Comparison of ENCODE assay signal across 13 cellular contexts in genomic region chr10:102994551-102995295, GRCh38.
DNase-seq lines count a peak whose midpoint lies in the region; ATAC-seq and TF ChIP-seq lines count a peak whose summit lies in the region.
"Had no signal": no experiment of that assay in that cellular context is flagged by ENCODE, and none has a peak within 500 bp of the region (broad histone marks: within the 10 kb centered on the region; RNA-seq: fewer than 3 reads in every experiment).

No MANE protein-coding gene starts in this region.

- TF ChIP-seq POLR2A in esophagus squamous epithelium (IDR thresholded peaks at IDR 0.05), result no peak

- intact Hi-C loops in activated naive CD4-positive, alpha-beta T cell treated with anti-CD3 and anti-CD28 coated beads for 36 hours (cut with micrococcal nuclease), result no loop called here
- intact Hi-C loops in esophagus squamous epithelium (cut with DNase I), result no loop called here

- H3K4me1 ChIP-seq in esophagus squamous epithelium, result no peaks in the 10 kb centered on the region
- H3K4me1 ChIP-seq: lower lobe of right lung had no signal

- no peak for DNase-seq in activated naive CD4-positive, alpha-beta T cell treated with anti-CD3 and anti-CD28 coated beads for 36 hours
- no peak for DNase-seq in activated naive CD4-positive, alpha-beta T cell treated with Interleukin-2 at 50 U/mL for 16 hours
- peak; percentile 17 for DNase-seq in NAMALWA (ENCODE audit: low spot score)
- no peak for DNase-seq in activated naive CD8-positive, alpha-beta T cell treated with anti-CD3 and anti-CD28 coated beads, Interleukin-2, amount 10 ng/mL, durations not matched to agents 7 days and 5 days
- peak in 1 of 2 donors; percentile 8 for DNase-seq in stimulated activated naive CD8-positive, alpha-beta T cell treated with anti-CD3 and anti-CD28 coated beads, Interleukin-15, amount 100 ng/mL, for 72 hours
- no peak for DNase-seq in esophagus squamous epithelium (lab: John Stamatoyannopoulos, UW)
- no peak for DNase-seq in HCEC 1CT
- DNase-seq: C1 segment of cervical spinal cord, lower lobe of right lung, NCI-H1694 had no signal

- no peaks in the 10 kb centered on the region for H3K27me3 ChIP-seq in esophagus squamous epithelium

- H3K27me3 Mint-ChIP-seq in activated naive CD4-positive, alpha-beta T cell treated with anti-CD3 and anti-CD28 coated beads for 36 hours (ENCODE audit: low read depth), result no peaks in the 10 kb centered on the region
- H3K27me3 Mint-ChIP-seq in activated naive CD8-positive, alpha-beta T cell treated with anti-CD3 and anti-CD28 coated beads, Interleukin-2, amount 10 ng/mL, durations not matched to agents 7 days and 5 days, result no peaks in the 10 kb centered on the region
- H3K27me3 Mint-ChIP-seq in stimulated activated naive CD8-positive, alpha-beta T cell treated with anti-CD3 and anti-CD28 coated beads, Interleukin-15, amount 100 ng/mL, for 72 hours, result no peaks in the 10 kb centered on the region
- H3K27me3 Mint-ChIP-seq: progenitor cell of endocrine pancreas had no signal

- POLR2A ChIA-PET in activated naive CD8-positive, alpha-beta T cell treated with anti-CD3 and anti-CD28 coated beads, Interleukin-2, amount 10 ng/mL, durations not matched to agents 7 days and 5 days (lab: Charles Lee), result interaction anchor here (0.6 kb wide), 1 partner anchor 275 kb away, joined by 5 read pairs; no protein-coding TSS in a partner anchor

- H3K9me3 ChIP-seq in esophagus squamous epithelium, result no peaks in the 10 kb centered on the region
- H3K9me3 ChIP-seq: lower lobe of right lung had no signal

- no peak for TF ChIP-seq CTCF in esophagus squamous epithelium (IDR thresholded peaks at IDR 0.05)

- H3K27ac Mint-ChIP-seq in activated naive CD4-positive, alpha-beta T cell treated with anti-CD3 and anti-CD28 coated beads for 36 hours, result peak overlapping the region; percentile 50
- H3K27ac Mint-ChIP-seq in activated naive CD8-positive, alpha-beta T cell treated with anti-CD3 and anti-CD28 coated beads, Interleukin-2, amount 10 ng/mL, durations not matched to agents 7 days and 5 days, result peak overlapping the region; percentile 72
- H3K27ac Mint-ChIP-seq in stimulated activated naive CD8-positive, alpha-beta T cell treated with anti-CD3 and anti-CD28 coated beads, Interleukin-15, amount 100 ng/mL, for 72 hours, result peak overlapping the region; percentile 22 to 91
- H3K27ac Mint-ChIP-seq: brain, progenitor cell of endocrine pancreas had no signal

- peak; percentile 73 for ATAC-seq in activated naive CD8-positive, alpha-beta T cell treated with anti-CD3 and anti-CD28 coated beads, Interleukin-2, amount 10 ng/mL, durations not matched to agents 7 days and 5 days (ENCODE audit: low read depth)
- peak; percentile 82 for ATAC-seq in stimulated activated naive CD8-positive, alpha-beta T cell treated with anti-CD3 and anti-CD28 coated beads, Interleukin-15, amount 100 ng/mL, for 72 hours
- ATAC-seq in HG03108 (IDR thresholded peaks at IDR 0.05; ENCODE audit: unreplicated experiment), result no peak
- ATAC-seq: lower lobe of right lung had no signal

- peaks cover 10% of the 10 kb centered on the region for H3K4me1 Mint-ChIP-seq in activated naive CD4-positive, alpha-beta T cell treated with anti-CD3 and anti-CD28 coated beads for 36 hours (ENCODE audit: low read depth)
- peaks cover 9% of the 10 kb centered on the region for H3K4me1 Mint-ChIP-seq in activated naive CD8-positive, alpha-beta T cell treated with anti-CD3 and anti-CD28 coated beads, Interleukin-2, amount 10 ng/mL, durations not matched to agents 7 days and 5 days
- H3K4me1 Mint-ChIP-seq in stimulated activated naive CD8-positive, alpha-beta T cell treated with anti-CD3 and anti-CD28 coated beads, Interleukin-15, amount 100 ng/mL, for 72 hours, result peaks cover 26% of the 10 kb centered on the region
- H3K4me1 Mint-ChIP-seq: brain had no signal

- H3K36me3 ChIP-seq in esophagus squamous epithelium, result no peaks in the 10 kb centered on the region
- H3K36me3 ChIP-seq: lower lobe of right lung had no signal

- peaks cover 2% of the 10 kb centered on the region for H3K9me3 Mint-ChIP-seq in activated naive CD4-positive, alpha-beta T cell treated with anti-CD3 and anti-CD28 coated beads for 36 hours
- H3K9me3 Mint-ChIP-seq in activated naive CD8-positive, alpha-beta T cell treated with anti-CD3 and anti-CD28 coated beads, Interleukin-2, amount 10 ng/mL, durations not matched to agents 7 days and 5 days, result peaks cover 3% of the 10 kb centered on the region
- H3K9me3 Mint-ChIP-seq in stimulated activated naive CD8-positive, alpha-beta T cell treated with anti-CD3 and anti-CD28 coated beads, Interleukin-15, amount 100 ng/mL, for 72 hours, result no peaks in the 10 kb centered on the region
- H3K9me3 Mint-ChIP-seq: brain had no signal

- no peak overlapping the region for H3K27ac ChIP-seq in esophagus squamous epithelium
- H3K27ac ChIP-seq: lower lobe of right lung had no signal

- CTCF ChIA-PET in activated naive CD4-positive, alpha-beta T cell treated with anti-CD3 and anti-CD28 coated beads for 36 hours (lab: Charles Lee), result no interaction called here

- H3K36me3 Mint-ChIP-seq in activated naive CD4-positive, alpha-beta T cell treated with anti-CD3 and anti-CD28 coated beads for 36 hours (ENCODE audit: low read depth), result no peaks in the 10 kb centered on the region
- peaks cover 2% of the 10 kb centered on the region for H3K36me3 Mint-ChIP-seq in activated naive CD8-positive, alpha-beta T cell treated with anti-CD3 and anti-CD28 coated beads, Interleukin-2, amount 10 ng/mL, durations not matched to agents 7 days and 5 days
- H3K36me3 Mint-ChIP-seq: brain had no signal

- no peak overlapping the region for H3K4me3 Mint-ChIP-seq in activated naive CD4-positive, alpha-beta T cell treated with anti-CD3 and anti-CD28 coated beads for 36 hours
- H3K4me3 Mint-ChIP-seq in activated naive CD8-positive, alpha-beta T cell treated with anti-CD3 and anti-CD28 coated beads, Interleukin-2, amount 10 ng/mL, durations not matched to agents 7 days and 5 days, result peak overlapping the region; percentile 37
- no peak overlapping the region for H3K4me3 Mint-ChIP-seq in stimulated activated naive CD8-positive, alpha-beta T cell treated with anti-CD3 and anti-CD28 coated beads, Interleukin-15, amount 100 ng/mL, for 72 hours
- H3K4me3 Mint-ChIP-seq: brain had no signal

- no peak overlapping the region for H3K4me3 ChIP-seq in esophagus squamous epithelium
- H3K4me3 ChIP-seq: lower lobe of right lung had no signal

- WGBS in esophagus squamous epithelium, 2 donors, result 77 to 78% methylated on average over 5 of the region's 5 CpGs
